In the genomic region with DNA sequence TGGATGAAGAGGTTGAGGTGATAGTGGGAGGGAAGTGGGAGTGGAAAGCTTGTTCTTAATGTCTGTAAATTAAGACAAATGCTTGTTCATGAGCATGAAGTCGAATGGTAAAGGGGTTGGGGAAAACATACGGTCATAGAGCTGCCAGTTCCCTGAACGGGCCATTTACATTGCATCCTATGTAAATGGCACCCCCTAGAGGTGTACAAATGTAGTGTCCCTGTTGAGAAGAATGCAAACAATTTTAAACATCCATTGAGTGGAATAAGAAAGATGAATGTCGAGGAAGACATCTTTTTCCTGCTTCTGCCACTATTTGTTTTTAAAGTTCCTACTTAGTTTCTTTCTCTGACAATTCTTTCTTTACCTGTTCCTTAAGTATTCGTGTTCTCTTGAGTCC, we compare ENCODE assay signal across 12 cellular contexts.
DNase-seq lines count a peak whose midpoint lies in the region; ATAC-seq and TF ChIP-seq lines count a peak whose summit lies in the region.
"Had no signal": no experiment of that assay in that cellular context is flagged by ENCODE, and none has a peak within 500 bp of the region (broad histone marks: within the 10 kb centered on the region; RNA-seq: fewer than 3 reads in every experiment).

No MANE protein-coding gene starts in this region.

- H3K4me3 ChIP-seq in GM23338, result no peak overlapping the region
- H3K4me3 ChIP-seq in Panc1 (ENCODE audit: low read depth in 2 of 2, low read length in 2 of 2), result no peak overlapping the region
- H3K4me3 ChIP-seq in fibroblast of villous mesenchyme (ENCODE audit: low read depth, low read length), result no peak overlapping the region

- H4K20me1 ChIP-seq in GM23338 (replicated peaks; ENCODE audit: insufficient read depth), result no peaks in the 10 kb centered on the region

- peaks cover 16% of the 10 kb centered on the region for H3K4me1 Mint-ChIP-seq in GM23338
- no peaks in the 10 kb centered on the region for H3K4me1 Mint-ChIP-seq in activated T-helper 2 cell treated with anti-CD3 and anti-CD28 coated beads, Interferon-gamma antibody, Interleukin-2, Interleukin-4, amounts not matched to agents 10 μg/mL and 5 μg/mL and 100 μg/mL, durations not matched to agents 14 hours and 24 hours and 36 hours (ENCODE audit: low read depth)
- no peaks in the 10 kb centered on the region for H3K4me1 Mint-ChIP-seq in activated naive CD8-positive, alpha-beta T cell treated with anti-CD3 and anti-CD28 coated beads, Interleukin-2, amount 50 U/mL, for 24 hours
- H3K4me1 Mint-ChIP-seq: activated CD4-positive, alpha-beta memory T cell treated with anti-CD3 and anti-CD28 coated beads, Interleukin-2, amount 10 ng/mL, durations not matched to agents 7 days and 5 days had no signal

- POLR2A ChIA-PET in Panc1 (lab: Charles Lee), result interaction anchor here (0.5 kb wide), 1 partner anchor 429 kb away, joined by 6 read pairs; no protein-coding TSS in a partner anchor

- peak overlapping the region; percentile 37; the same call in 1 of the 2 replicates for H3K27ac ChIP-seq in GM23338 (ENCODE audit: low read depth)
- H3K27ac ChIP-seq in Panc1 (ENCODE audit: low read length), result no peak overlapping the region
- H3K27ac ChIP-seq: parathyroid adenoma had no signal

- peaks cover 13% of the 10 kb centered on the region for H3K4me1 ChIP-seq in GM23338 (ENCODE audit: insufficient read depth)
- no peaks in the 10 kb centered on the region for H3K4me1 ChIP-seq in Panc1 (ENCODE audit: control insufficient read depth, insufficient read depth, low read length)
- H3K4me1 ChIP-seq: parathyroid adenoma had no signal

- no peak overlapping the region; the same call in 1 of the 2 replicates for H3K4me2 ChIP-seq in GM23338

- in situ Hi-C loops in Panc1 (cut with HindIII; ENCODE audit: low pct_unique_long_range_greater_than_20kb, low sequenced_read_pairs), result no loop called here

- ATAC-seq in GM23338 (peak; percentile 62), Panc1 (no peak)
- ATAC-seq in activated naive CD8-positive, alpha-beta T cell treated with anti-CD3 and anti-CD28 coated beads, Interleukin-2, amount 50 U/mL, for 24 hours, result no peak

- H3K9me2 ChIP-seq in GM23338 (ENCODE audit: insufficient read depth), result peaks cover 3% of the 10 kb centered on the region

- CTCF ChIA-PET in Panc1 (lab: Charles Lee), result no interaction called here

- no peaks in the 10 kb centered on the region for H3K27me3 ChIP-seq in GM23338 (ENCODE audit: insufficient read depth)
- no peaks in the 10 kb centered on the region; the same call in 1 of the 2 replicates for H3K27me3 ChIP-seq in Panc1 (ENCODE audit: control insufficient read depth, insufficient read depth, low read length)

- H3F3A ChIP-seq in GM23338 (replicated peaks; ENCODE audit: low read depth), result no peaks in the 10 kb centered on the region

- H3K79me2 ChIP-seq in GM23338 (replicated peaks; ENCODE audit: insufficient read depth), result no peaks in the 10 kb centered on the region
- H3K79me2 ChIP-seq: parathyroid adenoma had no signal

- H3K4me3 Mint-ChIP-seq in GM23338, result no peak overlapping the region
- no peak overlapping the region for H3K4me3 Mint-ChIP-seq in activated T-helper 2 cell treated with anti-CD3 and anti-CD28 coated beads, Interferon-gamma antibody, Interleukin-2, Interleukin-4, amounts not matched to agents 10 μg/mL and 5 μg/mL and 100 μg/mL, durations not matched to agents 14 hours and 24 hours and 36 hours (ENCODE audit: low read depth)
- no peak overlapping the region for H3K4me3 Mint-ChIP-seq in activated naive CD8-positive, alpha-beta T cell treated with anti-CD3 and anti-CD28 coated beads, Interleukin-2, amount 50 U/mL, for 24 hours
- H3K4me3 Mint-ChIP-seq: activated CD4-positive, alpha-beta memory T cell treated with anti-CD3 and anti-CD28 coated beads, Interleukin-2, amount 10 ng/mL, durations not matched to agents 7 days and 5 days had no signal

- no peaks in the 10 kb centered on the region for H3K27me3 Mint-ChIP-seq in GM23338 (ENCODE audit: insufficient read depth, low read depth, poor library complexity)
- H3K27me3 Mint-ChIP-seq in activated T-helper 2 cell treated with anti-CD3 and anti-CD28 coated beads, Interferon-gamma antibody, Interleukin-2, Interleukin-4, amounts not matched to agents 10 μg/mL and 5 μg/mL and 100 μg/mL, durations not matched to agents 14 hours and 24 hours and 36 hours (ENCODE audit: low read depth), result no peaks in the 10 kb centered on the region
- peaks cover 8% of the 10 kb centered on the region for H3K27me3 Mint-ChIP-seq in activated naive CD8-positive, alpha-beta T cell treated with anti-CD3 and anti-CD28 coated beads, Interleukin-2, amount 50 U/mL, for 24 hours

- no peak for DNase-seq in AG09319 (ENCODE audit: extremely low read depth, low read depth)
- DNase-seq in GM23338 (ENCODE audit: low spot score), result peak; percentile 84
- no peak for DNase-seq in Panc1 (ENCODE audit: low read depth, low spot score)
- DNase-seq in fibroblast of villous mesenchyme (ENCODE audit: low read depth), result no peak
- DNase-seq in islet precursor cell, result no peak
- DNase-seq in NCI-H1436 (lab: John Stamatoyannopoulos, UW), result no peak
- DNase-seq in activated T-helper 2 cell treated with anti-CD3 and anti-CD28 coated beads, Interferon-gamma antibody, Interleukin-2, Interleukin-4, amounts not matched to agents 10 μg/mL and 5 μg/mL and 100 μg/mL, durations not matched to agents 14 hours and 24 hours and 36 hours (ENCODE audit: low spot score), result no peak
- DNase-seq in activated naive CD8-positive, alpha-beta T cell treated with anti-CD3 and anti-CD28 coated beads, Interleukin-2, amount 50 U/mL, for 24 hours, result no peak
- DNase-seq: activated CD4-positive, alpha-beta memory T cell treated with anti-CD3 and anti-CD28 coated beads, Interleukin-2, amount 10 ng/mL, durations not matched to agents 7 days and 5 days; DMS153; hypothalamus had no signal

- no TSS peak for BruUV-seq in Panc1 (replicated peaks; lab: Mats Ljungman, UMichigan)

- H3K36me3 ChIP-seq in GM23338 (ENCODE audit: insufficient read depth) (no peaks in the 10 kb centered on the region), Panc1 (ENCODE audit: control insufficient read depth, insufficient read depth, low read length) (no peaks in the 10 kb centered on the region)

- intact Hi-C loops in Panc1 (cut with micrococcal nuclease; ENCODE audit: unreplicated experiment), result no loop called here
- intact Hi-C loops in activated T-helper 2 cell treated with anti-CD3 and anti-CD28 coated beads, Interferon-gamma antibody, Interleukin-2, Interleukin-4, amounts not matched to agents 10 μg/mL and 5 μg/mL and 100 μg/mL, durations not matched to agents 14 hours and 24 hours and 36 hours (cut with micrococcal nuclease), result no loop called here

- H2AFZ ChIP-seq in GM23338, result no peak overlapping the region
- H2AFZ ChIP-seq: parathyroid adenoma had no signal

- TF ChIP-seq CTCF in AG09319 (IDR thresholded peaks at IDR 0.05; ENCODE audit: low read depth, low read length) (peak; percentile 20), GM23338 (conservative IDR thresholded peaks at IDR 0.05; ENCODE audit: low read depth in 2 of 2) (peak; percentile 61 to 77), Panc1 (IDR thresholded peaks at IDR 0.05) (peak; percentile 54), fibroblast of villous mesenchyme (IDR thresholded peaks at IDR 0.05; ENCODE audit: insufficient read depth, low read depth, low read length) (peak; percentile 36)

- peak overlapping the region; percentile 25; the same call in 1 of the 2 replicates for H3K27ac Mint-ChIP-seq in GM23338
- H3K27ac Mint-ChIP-seq in activated T-helper 2 cell treated with anti-CD3 and anti-CD28 coated beads, Interferon-gamma antibody, Interleukin-2, Interleukin-4, amounts not matched to agents 10 μg/mL and 5 μg/mL and 100 μg/mL, durations not matched to agents 14 hours and 24 hours and 36 hours, result no peak overlapping the region
- H3K27ac Mint-ChIP-seq in activated naive CD8-positive, alpha-beta T cell treated with anti-CD3 and anti-CD28 coated beads, Interleukin-2, amount 50 U/mL, for 24 hours, result no peak overlapping the region
- H3K27ac Mint-ChIP-seq: activated CD4-positive, alpha-beta memory T cell treated with anti-CD3 and anti-CD28 coated beads, Interleukin-2, amount 10 ng/mL, durations not matched to agents 7 days and 5 days had no signal

- no peaks in the 10 kb centered on the region for H3K9me3 Mint-ChIP-seq in GM23338
- no peaks in the 10 kb centered on the region for H3K9me3 Mint-ChIP-seq in activated T-helper 2 cell treated with anti-CD3 and anti-CD28 coated beads, Interferon-gamma antibody, Interleukin-2, Interleukin-4, amounts not matched to agents 10 μg/mL and 5 μg/mL and 100 μg/mL, durations not matched to agents 14 hours and 24 hours and 36 hours
- H3K9me3 Mint-ChIP-seq in activated naive CD8-positive, alpha-beta T cell treated with anti-CD3 and anti-CD28 coated beads, Interleukin-2, amount 50 U/mL, for 24 hours, result no peaks in the 10 kb centered on the region
- H3K9me3 Mint-ChIP-seq: activated CD4-positive, alpha-beta memory T cell treated with anti-CD3 and anti-CD28 coated beads, Interleukin-2, amount 10 ng/mL, durations not matched to agents 7 days and 5 days had no signal

- no peaks in the 10 kb centered on the region for H3K36me3 Mint-ChIP-seq in GM23338 (ENCODE audit: low read depth)
- H3K36me3 Mint-ChIP-seq in activated T-helper 2 cell treated with anti-CD3 and anti-CD28 coated beads, Interferon-gamma antibody, Interleukin-2, Interleukin-4, amounts not matched to agents 10 μg/mL and 5 μg/mL and 100 μg/mL, durations not matched to agents 14 hours and 24 hours and 36 hours (ENCODE audit: low read depth), result no peaks in the 10 kb centered on the region
- H3K36me3 Mint-ChIP-seq in activated naive CD8-positive, alpha-beta T cell treated with anti-CD3 and anti-CD28 coated beads, Interleukin-2, amount 50 U/mL, for 24 hours (ENCODE audit: low read depth), result no peaks in the 10 kb centered on the region

- no peaks in the 10 kb centered on the region for H3K9me3 ChIP-seq in Panc1 (ENCODE audit: control insufficient read depth, insufficient read depth, low read depth, low read length)
